24 cellular contexts compared by ENCODE assay signal in genomic region chr2:190499273-190499672, GRCh38.
"Had no signal": no experiment of that assay in that cellular context is flagged by ENCODE, and none has a peak within 500 bp of the region (broad histone marks: within the 10 kb centered on the region; RNA-seq: fewer than 3 reads in every experiment).

No MANE protein-coding gene starts in this region.

- H3K27me3 Mint-ChIP-seq: activated B cell treated with CpG ODN at 0.5 μM for 24 hours; memory B cell; natural killer cell treated with Interleukin-12 subunit alpha and Interleukin-12 subunit beta and Interleukin-15 and Interleukin-18, amount 100 ng/mL, for 72 hours had no signal

- H3K4me1 ChIP-seq: gastrocnemius medialis, uterus had no signal

- H3K4me3 ChIP-seq: gastrocnemius medialis, thoracic aorta, uterus had no signal

- H3K9me3 Mint-ChIP-seq: activated B cell treated with CpG ODN at 0.5 μM for 24 hours, memory B cell had no signal

- H3K27ac Mint-ChIP-seq: activated B cell treated with CpG ODN at 0.5 μM for 24 hours; activated T-helper 1 cell treated with anti-CD3 and anti-CD28 coated beads, Interleukin-12 subunit alpha, Interleukin-12 subunit beta, Interleukin-2, Interleukin-4 antibody, amounts not matched to agents 30 ng/mL and 10 ng/mL and 1 ng/mL, durations not matched to agents 14 hours and 24 hours and 36 hours; memory B cell; T-helper 2 cell treated with Interferon-gamma antibody and Interleukin-4, amounts not matched to agents 5 μg/mL and 100 μg/mL, for 36 hours had no signal

- H3K4me3 Mint-ChIP-seq: activated B cell treated with CpG ODN at 0.5 μM for 24 hours; activated T-helper 1 cell treated with anti-CD3 and anti-CD28 coated beads, Interleukin-12 subunit alpha, Interleukin-12 subunit beta, Interleukin-2, Interleukin-4 antibody, amounts not matched to agents 30 ng/mL and 10 ng/mL and 1 ng/mL, durations not matched to agents 14 hours and 24 hours and 36 hours; memory B cell; natural killer cell treated with Interleukin-12 subunit alpha and Interleukin-12 subunit beta and Interleukin-15 and Interleukin-18, amount 100 ng/mL, for 72 hours; T-helper 2 cell treated with Interferon-gamma antibody and Interleukin-4, amounts not matched to agents 5 μg/mL and 100 μg/mL, for 36 hours had no signal

- FAIRE-seq: bronchial epithelial cell, colon, keratinocyte had no signal

- H3K27me3 ChIP-seq: gastrocnemius medialis, uterus had no signal

- H3K9me3 ChIP-seq: gastrocnemius medialis, thoracic aorta, uterus had no signal

- DNase-seq: activated B cell treated with CpG ODN at 0.5 μM for 24 hours; activated CD4-positive, alpha-beta T cell treated with anti-CD3 and anti-CD28 coated beads for 4 hours; activated CD4-positive, alpha-beta T cell treated with anti-CD3 and anti-CD28 coated beads, Interleukin-2, amount 50 U/mL, for 4 hours; activated gamma-delta T cell; activated naive CD4-positive, alpha-beta T cell treated with anti-CD3 and anti-CD28 coated beads, Interleukin-2, amount 50 U/mL, for 16 hours; activated T-cell treated with anti-CD3 and anti-CD28 coated beads for 4 hours; dermis blood vessel endothelial cell; effector CD8-positive, alpha-beta T cell; gastrocnemius medialis; hippocampal formation; left colon; stimulated activated CD4-positive, alpha-beta T cell treated with anti-CD3 and anti-CD28 coated beads, Interleukin-2, amount 100 ng/mL, for 48 hours; stimulated activated naive CD8-positive, alpha-beta T cell treated with anti-CD3 and anti-CD28 coated beads, Interleukin-15, Interleukin-2, amounts not matched to agents 100 U/mL and 50 U/mL, for 24 hours; T-helper 1 cell; trophoblast cell; uterus had no signal

- ATAC-seq: gastrocnemius medialis; left colon; stimulated activated naive CD8-positive, alpha-beta T cell treated with anti-CD3 and anti-CD28 coated beads, Interleukin-15, Interleukin-2, amounts not matched to agents 100 U/mL and 50 U/mL, for 24 hours had no signal

- H3K27ac ChIP-seq: gastrocnemius medialis, thoracic aorta, uterus had no signal

- H3K36me3 ChIP-seq: gastrocnemius medialis, uterus had no signal

- H3K4me1 Mint-ChIP-seq: activated B cell treated with CpG ODN at 0.5 μM for 24 hours had no signal
